In genomic region chr17:6137716-6138502, GRCh38 we compare ENCODE assay signal across 17 cellular contexts.
DNase-seq lines count a peak whose midpoint lies in the region; ATAC-seq and TF ChIP-seq lines count a peak whose summit lies in the region.
"Had no signal": no experiment of that assay in that cellular context is flagged by ENCODE, and none has a peak within 500 bp of the region (broad histone marks: within the 10 kb centered on the region; RNA-seq: fewer than 3 reads in every experiment).

No MANE protein-coding gene starts in this region.

- no peak overlapping the region for H2AK5ac ChIP-seq in H9 (ENCODE audit: insufficient read length, low read length)

- no peaks in the 10 kb centered on the region for H3K27me3 ChIP-seq in H9 (ENCODE audit: insufficient read depth, low read length)
- no peaks in the 10 kb centered on the region for H3K27me3 ChIP-seq in body of pancreas
- H3K27me3 ChIP-seq: BE2C, MG63 had no signal

- peaks cover 34 to 38% of the 10 kb centered on the region in 2 experiments for H3K4me1 Mint-ChIP-seq in H9
- no peaks in the 10 kb centered on the region for H3K4me1 Mint-ChIP-seq in activated CD4-positive, alpha-beta T cell treated with anti-CD3 and anti-CD28 coated beads, Interleukin-2, amount 10 ng/mL, durations not matched to agents 7 days and 5 days

- H3K4me3 ChIP-seq in GM12864 (ENCODE audit: low read depth, low read length) (no peak overlapping the region), body of pancreas (no peak overlapping the region)
- H3K4me3 ChIP-seq: MG63 had no signal

- H3K23me2 ChIP-seq in H9 (ENCODE audit: insufficient read length, low read depth, low read length, poor library complexity, severe bottlenecking) = no peaks in the 10 kb centered on the region

- no peak overlapping the region for H2BK20ac ChIP-seq in H9 (ENCODE audit: low read depth, low read length, poor library complexity, severe bottlenecking)

- no peak overlapping the region for H3K9ac ChIP-seq in H9 (ENCODE audit: extremely low read depth, insufficient read length, low read length)

- DNase-seq in GM12864 (ENCODE audit: low read depth) (peak; percentile 2), H9 (no peak), NCI-H2196 (lab: John Stamatoyannopoulos, UW; ENCODE audit: unreplicated experiment) (peak; percentile 28), cerebellar nuclear complex (lab: John Stamatoyannopoulos, UW) (peak; percentile 12 to 48), GM20000 (ENCODE audit: low spot score) (no peak), body of pancreas (no peak), inferior parietal cortex (ENCODE audit: extremely low spot score) (no peak)
- DNase-seq in activated CD4-positive, alpha-beta T cell treated with anti-CD3 and anti-CD28 coated beads, Interleukin-2, amount 10 ng/mL, durations not matched to agents 7 days and 5 days = no peak
- DNase-seq: BE2C; Calu3; CD4-positive, alpha-beta T cell; DMS53; GOT3; MG63; NCI-H1105 treated with DMSO at 0.1 percent for 48 hours; NCI-H187 treated with DMSO at 0.1 percent for 48 hours; SHP77 treated with DMSO at 0.1 percent for 48 hours had no signal

- TF ChIP-seq CTCF in GM12864 (IDR thresholded peaks at IDR 0.05; ENCODE audit: low read depth, low read length, missing control alignments) = no peak
- no peak for TF ChIP-seq CTCF in H9 (conservative IDR thresholded peaks at IDR 0.05)
- TF ChIP-seq CTCF in GM20000 (IDR thresholded peaks at IDR 0.05; ENCODE audit: extremely low read depth, missing control alignments) = no peak
- TF ChIP-seq CTCF in body of pancreas (IDR thresholded peaks at IDR 0.05) = no peak

- TF ChIP-seq POLR2A in body of pancreas (IDR thresholded peaks at IDR 0.05) = no peak

- H3K14ac ChIP-seq in H9 (ENCODE audit: insufficient read depth, low read length) = no peak overlapping the region

- H2BK15ac ChIP-seq in H9 (ENCODE audit: low read depth, low read length) = no peak overlapping the region

- no peak overlapping the region for H3K23ac ChIP-seq in H9 (ENCODE audit: insufficient read length, low read depth, low read length)

- H3K18ac ChIP-seq in H9 (ENCODE audit: insufficient read length, low read depth, low read length) = no peak overlapping the region

- peak overlapping the region in 2 of 3 experiments; percentile 9 to 88; a peak in 5 of 7 replicates for H3K27ac Mint-ChIP-seq in H9
- no peak overlapping the region for H3K27ac Mint-ChIP-seq in activated CD4-positive, alpha-beta T cell treated with anti-CD3 and anti-CD28 coated beads, Interleukin-2, amount 10 ng/mL, durations not matched to agents 7 days and 5 days
- H3K27ac Mint-ChIP-seq: CD4-positive, alpha-beta T cell had no signal

- H3K79me2 ChIP-seq in H9 (ENCODE audit: insufficient read depth, low read length) = no peaks in the 10 kb centered on the region

- H3K4me1 ChIP-seq in H9 (ENCODE audit: insufficient read depth, low read length) (peaks cover 16% of the 10 kb centered on the region; the same call in 1 of the 2 replicates), body of pancreas (no peaks in the 10 kb centered on the region)
- H3K4me1 ChIP-seq: BE2C had no signal

- no peak overlapping the region for H3K4me2 ChIP-seq in H9 (ENCODE audit: insufficient read depth, insufficient read length, low read length)

- no peaks in the 10 kb centered on the region for H3K36me3 Mint-ChIP-seq in H9 (ENCODE audit: insufficient read depth in 1 of 3, low read depth in 3 of 3)
- H3K36me3 Mint-ChIP-seq in activated CD4-positive, alpha-beta T cell treated with anti-CD3 and anti-CD28 coated beads, Interleukin-2, amount 10 ng/mL, durations not matched to agents 7 days and 5 days (ENCODE audit: low read depth) = no peaks in the 10 kb centered on the region

- CTCF ChIA-PET in activated CD4-positive, alpha-beta T cell treated with anti-CD3 and anti-CD28 coated beads, Interleukin-2, amount 10 ng/mL, durations not matched to agents 7 days and 5 days (lab: Charles Lee) = no interaction called here

- no peak overlapping the region for H4K8ac ChIP-seq in H9 (replicated peaks; ENCODE audit: insufficient read length, low read depth, low read length)

- no peak overlapping the region for H2AFZ ChIP-seq in H9 (ENCODE audit: low read length)

- no peaks in the 10 kb centered on the region for H4K20me1 ChIP-seq in H9 (ENCODE audit: control insufficient read depth, insufficient read depth, insufficient read length)

- H4K5ac ChIP-seq in H9 (ENCODE audit: insufficient read length, low read depth, low read length) = no peak overlapping the region

- no peak overlapping the region for H4K91ac ChIP-seq in H9 (ENCODE audit: insufficient read length, low read depth, low read length)

- no peak overlapping the region for H2BK5ac ChIP-seq in H9 (ENCODE audit: insufficient read length, low read length)

- ATAC-seq in body of pancreas = no peak

- no peak overlapping the region for H3T11ph ChIP-seq in H9 (ENCODE audit: low read length)

- no peak overlapping the region; a peak in 1 of 5 replicates for H3K4me3 Mint-ChIP-seq in H9
- H3K4me3 Mint-ChIP-seq in activated CD4-positive, alpha-beta T cell treated with anti-CD3 and anti-CD28 coated beads, Interleukin-2, amount 10 ng/mL, durations not matched to agents 7 days and 5 days = no peak overlapping the region
- H3K4me3 Mint-ChIP-seq: CD4-positive, alpha-beta T cell had no signal

- no peak overlapping the region for H3K27ac ChIP-seq in H9 (ENCODE audit: insufficient read length, low read depth, low read length)
- H3K27ac ChIP-seq in body of pancreas = no peak overlapping the region

- H2BK12ac ChIP-seq in H9 (ENCODE audit: insufficient read length, low read depth, low read length) = no peak overlapping the region

- H3K56ac ChIP-seq in H9 (ENCODE audit: insufficient read length, low read depth, low read length) = no peak overlapping the region

- no peaks in the 10 kb centered on the region for H3K36me3 ChIP-seq in body of pancreas (replicated peaks in 1 of 2; ENCODE audit: insufficient read depth in 1 of 2, low read depth in 2 of 2)
- H3K36me3 ChIP-seq: BE2C, MG63 had no signal

- no peaks in the 10 kb centered on the region for H3K79me1 ChIP-seq in H9 (ENCODE audit: insufficient read depth, low read depth, low read length, poor library complexity, severe bottlenecking)

- POLR2A ChIA-PET in activated CD4-positive, alpha-beta T cell treated with anti-CD3 and anti-CD28 coated beads, Interleukin-2, amount 10 ng/mL, durations not matched to agents 7 days and 5 days (lab: Charles Lee) = no interaction called here

- no peak overlapping the region for H3K4ac ChIP-seq in H9 (ENCODE audit: low read depth, low read length)

- H2BK120ac ChIP-seq in H9 (ENCODE audit: low read depth, low read length, poor library complexity, severe bottlenecking) = no peak overlapping the region

- H3K9me3 ChIP-seq in H9 (ENCODE audit: control insufficient read depth, low read depth, low read length) (no peaks in the 10 kb centered on the region), body of pancreas (no peaks in the 10 kb centered on the region)
- H3K9me3 ChIP-seq: BE2C, MG63 had no signal

- intact Hi-C loops in body of pancreas (cut with DNase I) = no loop called here

- peaks cover 2% of the 10 kb centered on the region; the same call in 1 of the 2 replicates for H3K27me3 Mint-ChIP-seq in H9 (ENCODE audit: low read depth)
- H3K27me3 Mint-ChIP-seq in activated CD4-positive, alpha-beta T cell treated with anti-CD3 and anti-CD28 coated beads, Interleukin-2, amount 10 ng/mL, durations not matched to agents 7 days and 5 days = no peaks in the 10 kb centered on the region

- peaks cover 2 to 3% of the 10 kb centered on the region in 2 experiments; a peak in 1 of 5 replicates for H3K9me3 Mint-ChIP-seq in H9
- no peaks in the 10 kb centered on the region for H3K9me3 Mint-ChIP-seq in activated CD4-positive, alpha-beta T cell treated with anti-CD3 and anti-CD28 coated beads, Interleukin-2, amount 10 ng/mL, durations not matched to agents 7 days and 5 days
- H3K9me3 Mint-ChIP-seq: CD4-positive, alpha-beta T cell had no signal

- WGBS in H9 (ENCODE audit: extremely low coverage, insufficient read length, low lambda C conversion rate) = 100% methylated on average over 3 of the region's 11 CpGs
- WGBS in body of pancreas, 2 donors = 65 to 82% methylated on average over 7 to 11 of the region's 11 CpGs

Comparison
In these comparisons a context has a peak if more than half of its experiments do, and no peak if none do; other contexts are left out.
1. DNase-seq: peak in GM12864 (single experiment), NCI-H2196 (single experiment) and cerebellar nuclear complex (2 of 2); none in H9 (single experiment), activated CD4-positive, alpha-beta T cell treated with anti-CD3 and anti-CD28 coated beads, Interleukin-2, amount 10 ng/mL, durations not matched to agents 7 days and 5 days (single experiment), GM20000 (single experiment), body of pancreas (0 of 4) and inferior parietal cortex (single experiment).